ENCODE assay signal across 24 cellular contexts in the genomic region with DNA sequence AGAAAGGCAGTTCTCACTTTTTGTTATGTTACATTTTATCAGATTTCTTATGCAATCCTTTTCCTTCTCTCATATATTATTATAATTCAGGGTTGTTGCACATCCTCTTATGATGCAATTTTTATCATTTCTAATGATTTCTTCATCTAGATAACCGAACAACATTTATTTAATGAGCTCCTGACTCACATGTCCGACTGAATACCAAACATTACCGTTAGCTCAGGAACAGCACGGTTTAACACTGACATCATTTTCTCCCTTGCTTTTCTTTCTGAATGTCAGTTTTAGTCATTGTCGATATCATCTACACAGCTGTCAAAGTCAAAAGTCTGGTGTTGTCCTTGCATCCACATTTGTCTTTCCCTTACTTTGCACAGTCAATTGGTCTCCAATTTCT.
A peak's percentile ranks its signal among the peaks of the same experiment; 100 is the strongest.
DNase-seq lines count a peak whose midpoint lies in the region; ATAC-seq, FAIRE-seq and TF ChIP-seq lines count a peak whose summit lies in the region.
"Had no signal": no experiment of that assay in that cellular context is flagged by ENCODE, and none has a peak within 500 bp of the region (broad histone marks: within the 10 kb centered on the region; RNA-seq: fewer than 3 reads in every experiment).

No MANE protein-coding gene starts in this region.

- H3K4me3 ChIP-seq in fibroblast of villous mesenchyme (ENCODE audit: low read depth, low read length) = no peak overlapping the region
- no peak overlapping the region for H3K4me3 ChIP-seq in HepG2 (replicated peaks in 1 of 3; ENCODE audit: insufficient read depth in 1 of 3, low read depth in 2 of 3, low read length in 3 of 3)
- H3K4me3 ChIP-seq: BLaER1 treated with 17β-estradiol and CSF1 and Interleukin-3, amounts not matched to agents 10 nM and 100 nM; SK-N-MC had no signal

- H2AFZ ChIP-seq in HepG2 (ENCODE audit: low read length) = no peak overlapping the region

- WGBS in HepG2 (ENCODE audit: low lambda C conversion rate) = 57% methylated on average over 5 of the region's 5 CpGs

- peaks cover 11% of the 10 kb centered on the region for H3K4me1 ChIP-seq in HepG2 (ENCODE audit: insufficient read depth, low read length)
- H3K4me1 ChIP-seq: Caco-2 had no signal

- intact Hi-C loops in posterior cingulate gyrus (cut with DNase I) (no loop called here), HepG2 (cut with micrococcal nuclease; ENCODE audit: unreplicated experiment) (no loop called here)

- H4K20me1 ChIP-seq in HepG2 (ENCODE audit: insufficient read depth, low read length) = no peaks in the 10 kb centered on the region
- H4K20me1 ChIP-seq: BLaER1 treated with 17β-estradiol and CSF1 and Interleukin-3, amounts not matched to agents 10 nM and 100 nM had no signal

- no peak for TF ChIP-seq POLR2A in HepG2 (IDR thresholded peaks at IDR 0.05; ENCODE audit: insufficient read depth in 1 of 2, low read depth in 2 of 2, low read length in 2 of 2)

- peaks cover 9% of the 10 kb centered on the region; the same call in 1 of the 2 replicates for H3K9me3 ChIP-seq in HepG2 (ENCODE audit: low read length)
- H3K9me3 ChIP-seq: BLaER1 treated with 17β-estradiol and CSF1 and Interleukin-3, amounts not matched to agents 10 nM and 100 nM; Caco-2 had no signal

- no TSS peak for BruUV-seq in HepG2 (replicated peaks; lab: Mats Ljungman, UMichigan)

- TF ChIP-seq RAD21 in HepG2 (CRISPR knock-in tag; IDR thresholded peaks at IDR 0.05) = no peak

- TF ChIP-seq CTCF in fibroblast of villous mesenchyme (IDR thresholded peaks at IDR 0.05; ENCODE audit: insufficient read depth, low read depth, low read length) = no peak
- TF ChIP-seq CTCF in HepG2 (CRISPR knock-in tag; IDR thresholded peaks at IDR 0.05) = no peak

- no peak for ATAC-seq in HepG2
- ATAC-seq: HCT116 had no signal

- no peaks in the 10 kb centered on the region for H3K79me2 ChIP-seq in HepG2 (ENCODE audit: insufficient read depth, low read length)

- H3K9ac ChIP-seq in HepG2 (ENCODE audit: insufficient read depth, low read depth, low read length) = no peak overlapping the region
- H3K9ac ChIP-seq: BLaER1 treated with 17β-estradiol and CSF1 and Interleukin-3, amounts not matched to agents 10 nM and 100 nM had no signal

- POLR2A ChIA-PET in HepG2 (lab: Yijun Ruan, JAX) = no interaction called here

- H3K4me2 ChIP-seq in HepG2 (ENCODE audit: low read depth, low read length) = no peak overlapping the region
- H3K4me2 ChIP-seq: BLaER1 treated with 17β-estradiol and CSF1 and Interleukin-3, amounts not matched to agents 10 nM and 100 nM had no signal

- CTCF ChIA-PET in HepG2 (lab: Yijun Ruan, JAX; ENCODE audit: low intra/inter-chr PET ratio, low total read pairs) = no interaction called here

- DNase-seq in HS-5 (ENCODE audit: low read depth) (peak; percentile 58), RCC 7860 (ENCODE audit: low spot score) (peak; percentile 21), fibroblast of villous mesenchyme (ENCODE audit: low read depth) (peak; percentile 4), RPMI8226 (no peak), posterior cingulate gyrus (no peak), HepG2 (ENCODE audit: low spot score) (no peak), middle frontal gyrus (ENCODE audit: extremely low spot score, low spot score) (no peak)
- DNase-seq: ACHN; Caco-2; CD4-positive, alpha-beta memory T cell; DMS153; KG1; NCI-H1105; NCI-H146; NCI-H2029 treated with DMSO at 0.1 percent for 48 hours; NCI-H345; NCI-H526; SHP77 treated with DMSO at 0.1 percent for 48 hours; SW 1271 had no signal

- no peaks in the 10 kb centered on the region for H3K27me3 ChIP-seq in HepG2 (ENCODE audit: control insufficient read depth in 1 of 2, insufficient read depth in 2 of 2, low read length in 2 of 2)
- H3K27me3 ChIP-seq: BLaER1 treated with 17β-estradiol and CSF1 and Interleukin-3, amounts not matched to agents 10 nM and 100 nM had no signal

- in situ Hi-C loops in HepG2 (cut with HindIII; ENCODE audit: extremely low pct_ligation_motif_present, low pct_unique_long_range_greater_than_20kb) = no loop called here

- no peaks in the 10 kb centered on the region for H3K36me3 ChIP-seq in HepG2 (replicated peaks in 1 of 2; ENCODE audit: control insufficient read depth in 1 of 2, insufficient read depth in 2 of 2, low read length in 2 of 2)
- H3K36me3 ChIP-seq: BLaER1 treated with 17β-estradiol and CSF1 and Interleukin-3, amounts not matched to agents 10 nM and 100 nM had no signal

- H3K27ac ChIP-seq in HepG2 (ENCODE audit: extremely low read length, insufficient read depth, low read length) = no peak overlapping the region
- H3K27ac ChIP-seq: BLaER1 treated with 17β-estradiol and CSF1 and Interleukin-3, amounts not matched to agents 10 nM and 100 nM; SK-N-MC had no signal

- no peak for TF ChIP-seq EP300 in HepG2 (IDR thresholded peaks at IDR 0.05; ENCODE audit: low read depth in 2 of 2, low read length in 2 of 2)
- no peak for TF ChIP-seq EP300 in HepG2 (CRISPR knock-in tag; IDR thresholded peaks at IDR 0.05; ENCODE audit: borderline replicate concordance)

- FAIRE-seq in RCC 7860 (lab: Jason Lieb, UNC) (no peak), HepG2 (lab: Jason Lieb, UNC) (no peak)
- FAIRE-seq: GM19239, H1 had no signal

TF ChIP-seq in HepG2, 621 proteins besides CTCF, POLR2A, EP300 and RAD21 (continues in another document):
- TF ChIP-seq KDM5B (CRISPR knock-in tag; IDR thresholded peaks at IDR 0.05; ENCODE audit: borderline replicate concordance) (no peak), ONECUT2 (CRISPR knock-in tag; IDR thresholded peaks at IDR 0.05) (no peak), NPAS2 (CRISPR knock-in tag; IDR thresholded peaks at IDR 0.05; ENCODE audit: borderline replicate concordance) (no peak), ARNT (IDR thresholded peaks at IDR 0.05) (no peak), ZNF256 (CRISPR knock-in tag; conservative IDR thresholded peaks at IDR 0.05) (no peak), ZNF816 (CRISPR knock-in tag; IDR thresholded peaks at IDR 0.05; ENCODE audit: borderline replicate concordance) (no peak), ZNF7 (CRISPR knock-in tag; IDR thresholded peaks at IDR 0.05) (no peak), PAWR (CRISPR knock-in tag; IDR thresholded peaks at IDR 0.05; ENCODE audit: borderline replicate concordance) (no peak), ELF4 (CRISPR knock-in tag; IDR thresholded peaks at IDR 0.05; ENCODE audit: borderline replicate concordance) (no peak), ARNTL (CRISPR knock-in tag; IDR thresholded peaks at IDR 0.05) (no peak)
- TF ChIP-seq, protein P1, sequence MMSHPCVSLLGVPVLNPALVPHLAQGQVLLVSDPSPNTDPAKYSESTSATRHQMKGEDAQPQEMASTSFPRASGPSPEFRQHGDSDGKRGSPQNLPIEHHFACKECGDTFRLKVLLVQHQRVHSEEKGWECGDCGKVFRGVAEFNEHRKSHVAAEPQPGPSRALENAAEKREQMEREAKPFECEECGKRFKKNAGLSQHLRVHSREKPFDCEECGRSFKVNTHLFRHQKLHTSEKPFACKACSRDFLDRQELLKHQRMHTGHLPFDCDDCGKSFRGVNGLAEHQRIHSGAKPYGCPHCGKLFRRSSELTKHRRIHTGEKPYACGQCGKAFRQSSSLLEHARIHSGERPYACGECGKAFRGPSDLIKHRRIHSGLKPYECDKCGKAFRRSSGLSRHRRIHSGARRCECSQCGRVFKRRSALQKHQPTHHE (CRISPR knock-in tag; IDR thresholded peaks at IDR 0.05; ENCODE audit: borderline replicate concordance) = no peak
- TF ChIP-seq, protein P2, sequence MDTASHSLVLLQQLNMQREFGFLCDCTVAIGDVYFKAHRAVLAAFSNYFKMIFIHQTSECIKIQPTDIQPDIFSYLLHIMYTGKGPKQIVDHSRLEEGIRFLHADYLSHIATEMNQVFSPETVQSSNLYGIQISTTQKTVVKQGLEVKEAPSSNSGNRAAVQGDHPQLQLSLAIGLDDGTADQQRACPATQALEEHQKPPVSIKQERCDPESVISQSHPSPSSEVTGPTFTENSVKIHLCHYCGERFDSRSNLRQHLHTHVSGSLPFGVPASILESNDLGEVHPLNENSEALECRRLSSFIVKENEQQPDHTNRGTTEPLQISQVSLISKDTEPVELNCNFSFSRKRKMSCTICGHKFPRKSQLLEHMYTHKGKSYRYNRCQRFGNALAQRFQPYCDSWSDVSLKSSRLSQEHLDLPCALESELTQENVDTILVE (CRISPR knock-in tag; IDR thresholded peaks at IDR 0.05) = no peak
- TF ChIP-seq, protein P3, sequence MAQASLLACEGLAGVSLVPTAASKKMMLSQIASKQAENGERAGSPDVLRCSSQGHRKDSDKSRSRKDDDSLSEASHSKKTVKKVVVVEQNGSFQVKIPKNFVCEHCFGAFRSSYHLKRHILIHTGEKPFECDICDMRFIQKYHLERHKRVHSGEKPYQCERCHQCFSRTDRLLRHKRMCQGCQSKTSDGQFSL (CRISPR knock-in tag; IDR thresholded peaks at IDR 0.05) = no peak
- TF ChIP-seq, protein P4, sequence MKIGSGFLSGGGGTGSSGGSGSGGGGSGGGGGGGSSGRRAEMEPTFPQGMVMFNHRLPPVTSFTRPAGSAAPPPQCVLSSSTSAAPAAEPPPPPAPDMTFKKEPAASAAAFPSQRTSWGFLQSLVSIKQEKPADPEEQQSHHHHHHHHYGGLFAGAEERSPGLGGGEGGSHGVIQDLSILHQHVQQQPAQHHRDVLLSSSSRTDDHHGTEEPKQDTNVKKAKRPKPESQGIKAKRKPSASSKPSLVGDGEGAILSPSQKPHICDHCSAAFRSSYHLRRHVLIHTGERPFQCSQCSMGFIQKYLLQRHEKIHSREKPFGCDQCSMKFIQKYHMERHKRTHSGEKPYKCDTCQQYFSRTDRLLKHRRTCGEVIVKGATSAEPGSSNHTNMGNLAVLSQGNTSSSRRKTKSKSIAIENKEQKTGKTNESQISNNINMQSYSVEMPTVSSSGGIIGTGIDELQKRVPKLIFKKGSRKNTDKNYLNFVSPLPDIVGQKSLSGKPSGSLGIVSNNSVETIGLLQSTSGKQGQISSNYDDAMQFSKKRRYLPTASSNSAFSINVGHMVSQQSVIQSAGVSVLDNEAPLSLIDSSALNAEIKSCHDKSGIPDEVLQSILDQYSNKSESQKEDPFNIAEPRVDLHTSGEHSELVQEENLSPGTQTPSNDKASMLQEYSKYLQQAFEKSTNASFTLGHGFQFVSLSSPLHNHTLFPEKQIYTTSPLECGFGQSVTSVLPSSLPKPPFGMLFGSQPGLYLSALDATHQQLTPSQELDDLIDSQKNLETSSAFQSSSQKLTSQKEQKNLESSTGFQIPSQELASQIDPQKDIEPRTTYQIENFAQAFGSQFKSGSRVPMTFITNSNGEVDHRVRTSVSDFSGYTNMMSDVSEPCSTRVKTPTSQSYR (CRISPR knock-in tag; IDR thresholded peaks at IDR 0.05; ENCODE audit: borderline replicate concordance) = no peak
- TF ChIP-seq, protein P5, sequence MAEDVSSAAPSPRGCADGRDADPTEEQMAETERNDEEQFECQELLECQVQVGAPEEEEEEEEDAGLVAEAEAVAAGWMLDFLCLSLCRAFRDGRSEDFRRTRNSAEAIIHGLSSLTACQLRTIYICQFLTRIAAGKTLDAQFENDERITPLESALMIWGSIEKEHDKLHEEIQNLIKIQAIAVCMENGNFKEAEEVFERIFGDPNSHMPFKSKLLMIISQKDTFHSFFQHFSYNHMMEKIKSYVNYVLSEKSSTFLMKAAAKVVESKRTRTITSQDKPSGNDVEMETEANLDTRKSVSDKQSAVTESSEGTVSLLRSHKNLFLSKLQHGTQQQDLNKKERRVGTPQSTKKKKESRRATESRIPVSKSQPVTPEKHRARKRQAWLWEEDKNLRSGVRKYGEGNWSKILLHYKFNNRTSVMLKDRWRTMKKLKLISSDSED (CRISPR knock-in tag; IDR thresholded peaks at IDR 0.05) = no peak

Comparison
In these comparisons a context has a peak if more than half of its experiments do, and no peak if none do; other contexts are left out.
1. DNase-seq: peak in HS-5 (single experiment), RCC 7860 (single experiment) and fibroblast of villous mesenchyme (single experiment); none in RPMI8226 (single experiment), posterior cingulate gyrus (0 of 10), HepG2 (single experiment) and middle frontal gyrus (single experiment).